In genomic region chr12:132084681-132085635, GRCh38 we compare ENCODE assay signal across 1 cellular context.
TF ChIP-seq lines count a peak whose summit lies in the region.

No MANE protein-coding gene starts in this region.

TF ChIP-seq in neural cell, 6 proteins besides CTCF, POLR2A, EP300 and RAD21 (continued from another document):
- TF ChIP-seq REST (IDR thresholded peaks at IDR 0.05; ENCODE audit: borderline replicate concordance) (no peak), MXI1 (conservative IDR thresholded peaks at IDR 0.05; ENCODE audit: poor library complexity, severe bottlenecking) (no peak)
